ENCODE assay signal across 11 cellular contexts in genomic region chr6:63504777-63505384, GRCh38.
DNase-seq lines count a peak whose midpoint lies in the region; ATAC-seq and TF ChIP-seq lines count a peak whose summit lies in the region.
"Had no signal": no experiment of that assay in that cellular context is flagged by ENCODE, and none has a peak within 500 bp of the region (broad histone marks: within the 10 kb centered on the region; RNA-seq: fewer than 3 reads in every experiment).

No MANE protein-coding gene starts in this region.

- no peak overlapping the region for H2BK120ac ChIP-seq in mesendoderm (ENCODE audit: low read depth, low read length)

- DNase-seq in stimulated activated CD4-positive, alpha-beta T cell treated with anti-CD3 and anti-CD28 coated beads, Interleukin-1b, Interleukin-23, amount 100 ng/mL, for 48 hours = no peak
- no peak for DNase-seq in mesendoderm
- no peak for DNase-seq in right cardiac atrium
- DNase-seq in suprapubic skin (ENCODE audit: low spot score in 2 of 2) = no peak
- DNase-seq: activated CD4-positive, alpha-beta T cell treated with anti-CD3 and anti-CD28 coated beads, Interleukin-2, amount 50 U/mL, for 4 hours; central memory CD4-positive, alpha-beta T cell; heart left ventricle had no signal

- H3K9me3 Mint-ChIP-seq in activated T-helper 17 cell treated with anti-CD3 and anti-CD28 coated beads, Interleukin-2, amount 50 U/mL, for 72 hours = no peaks in the 10 kb centered on the region

- H3K4me1 Mint-ChIP-seq in activated T-helper 17 cell treated with anti-CD3 and anti-CD28 coated beads, Interleukin-2, amount 50 U/mL, for 72 hours = no peaks in the 10 kb centered on the region

- H2BK15ac ChIP-seq in mesendoderm (replicated peaks; ENCODE audit: low read depth) = no peak overlapping the region

- H3K36me3 ChIP-seq in mesendoderm (ENCODE audit: control insufficient read depth, insufficient read depth, low read length) = no peaks in the 10 kb centered on the region
- no peaks in the 10 kb centered on the region for H3K36me3 ChIP-seq in suprapubic skin
- H3K36me3 ChIP-seq: heart left ventricle had no signal

- no peak for TF ChIP-seq EP300 in suprapubic skin (IDR thresholded peaks at IDR 0.05)

- no peaks in the 10 kb centered on the region for H3K27me3 Mint-ChIP-seq in activated T-helper 17 cell treated with anti-CD3 and anti-CD28 coated beads, Interleukin-2, amount 50 U/mL, for 72 hours

- ATAC-seq in GM18519 (IDR thresholded peaks at IDR 0.05; ENCODE audit: low FRiP score, unreplicated experiment) = peak; percentile 100
- ATAC-seq in GM21381 (IDR thresholded peaks at IDR 0.05; ENCODE audit: unreplicated experiment) = peak; percentile 96
- peak; percentile 98 for ATAC-seq in HG03095 (IDR thresholded peaks at IDR 0.05; ENCODE audit: unreplicated experiment)
- peak; percentile 89 for ATAC-seq in activated T-helper 17 cell treated with anti-CD3 and anti-CD28 coated beads, Interleukin-2, amount 50 U/mL, for 72 hours (replicated peaks)
- no peak for ATAC-seq in right cardiac atrium
- ATAC-seq: heart left ventricle had no signal

- H3K9ac ChIP-seq in mesendoderm (ENCODE audit: low read length) = no peak overlapping the region

- H3K27ac Mint-ChIP-seq in activated T-helper 17 cell treated with anti-CD3 and anti-CD28 coated beads, Interleukin-2, amount 50 U/mL, for 72 hours = no peak overlapping the region

- no peak overlapping the region for H3K18ac ChIP-seq in mesendoderm (ENCODE audit: low read length)

- H3K79me2 ChIP-seq in mesendoderm (ENCODE audit: control insufficient read depth, insufficient read depth, low read length) = no peaks in the 10 kb centered on the region

- H3K23ac ChIP-seq in mesendoderm (ENCODE audit: low read length) = no peak overlapping the region

- H3K27ac ChIP-seq in mesendoderm (ENCODE audit: low read depth, low read length) (no peak overlapping the region), right cardiac atrium (ENCODE audit: low read length) (no peak overlapping the region), suprapubic skin (no peak overlapping the region)
- H3K27ac ChIP-seq: heart left ventricle had no signal

- no peaks in the 10 kb centered on the region for H3K9me3 ChIP-seq in right cardiac atrium (ENCODE audit: control insufficient read depth, low read length)
- H3K9me3 ChIP-seq in suprapubic skin = no peaks in the 10 kb centered on the region
- H3K9me3 ChIP-seq: heart left ventricle had no signal

- H3K36me3 Mint-ChIP-seq in activated T-helper 17 cell treated with anti-CD3 and anti-CD28 coated beads, Interleukin-2, amount 50 U/mL, for 72 hours (ENCODE audit: low read depth) = no peaks in the 10 kb centered on the region

- no peak overlapping the region for H3K4me2 ChIP-seq in mesendoderm (ENCODE audit: low read length)

- intact Hi-C loops in right cardiac atrium (cut with DNase I) = no loop called here

- no peak overlapping the region for H4K5ac ChIP-seq in mesendoderm (ENCODE audit: low read length)

- no peak overlapping the region for H2BK5ac ChIP-seq in mesendoderm (ENCODE audit: low read length)

- H2AK5ac ChIP-seq in mesendoderm (ENCODE audit: low read length) = no peak overlapping the region

- no CpG with 5 or more reads among the region's 3 CpGs for WGBS in mesendoderm (ENCODE audit: extremely low coverage, insufficient coverage, low lambda C conversion rate)
- 84% methylated on average over 3 of the region's 3 CpGs for WGBS in right cardiac atrium
- WGBS in suprapubic skin = 82% methylated on average over 3 of the region's 3 CpGs

- H3K4me3 ChIP-seq in mesendoderm (ENCODE audit: low read length) = no peak overlapping the region
- no peak overlapping the region for H3K4me3 ChIP-seq in right cardiac atrium (ENCODE audit: low read length)
- no peak overlapping the region for H3K4me3 ChIP-seq in suprapubic skin
- H3K4me3 ChIP-seq: heart left ventricle had no signal

- no peak overlapping the region for H4K8ac ChIP-seq in mesendoderm (ENCODE audit: low read depth, low read length)

- TF ChIP-seq POLR2A in suprapubic skin (IDR thresholded peaks at IDR 0.05) = no peak

- no peaks in the 10 kb centered on the region for H3K27me3 ChIP-seq in mesendoderm (ENCODE audit: insufficient read depth, low read length, poor library complexity)
- H3K27me3 ChIP-seq in right cardiac atrium (ENCODE audit: control insufficient read depth, insufficient read depth) = no peaks in the 10 kb centered on the region
- no peaks in the 10 kb centered on the region for H3K27me3 ChIP-seq in suprapubic skin
- H3K27me3 ChIP-seq: heart left ventricle had no signal

- H3K4me1 ChIP-seq in mesendoderm (ENCODE audit: control insufficient read depth, low read depth, low read length) (no peaks in the 10 kb centered on the region), right cardiac atrium (ENCODE audit: control insufficient read depth, insufficient read depth, low read length) (no peaks in the 10 kb centered on the region), suprapubic skin (peaks cover 3% of the 10 kb centered on the region)

- no peak for TF ChIP-seq CTCF in suprapubic skin (IDR thresholded peaks at IDR 0.05)

- H3K79me1 ChIP-seq in mesendoderm (ENCODE audit: low read length) = no peaks in the 10 kb centered on the region

- no peak overlapping the region for H3K56ac ChIP-seq in mesendoderm (ENCODE audit: low read length)

- H3K4me3 Mint-ChIP-seq in activated T-helper 17 cell treated with anti-CD3 and anti-CD28 coated beads, Interleukin-2, amount 50 U/mL, for 72 hours = no peak overlapping the region

- no peak overlapping the region for H3K4ac ChIP-seq in mesendoderm (ENCODE audit: low read depth, low read length)

Comparison
In these comparisons a context has a peak if more than half of its experiments do, and no peak if none do; other contexts are left out.
1. ATAC-seq: peak in GM18519 (single experiment), GM21381 (single experiment), HG03095 (single experiment) and activated T-helper 17 cell treated with anti-CD3 and anti-CD28 coated beads, Interleukin-2, amount 50 U/mL, for 72 hours (single experiment); none in right cardiac atrium (0 of 2).